ENCODE assay signal across 31 cellular contexts in genomic region chr5:108762660-108763059, GRCh38. TPM values are rescaled to one million over a fixed set of nuclear protein-coding genes. Genes with fewer than 3 reads are reported as not detected.
DNase-seq lines count a peak whose midpoint lies in the region; ATAC-seq, FAIRE-seq and TF ChIP-seq lines count a peak whose summit lies in the region.
"Had no signal": no experiment of that assay in that cellular context is flagged by ENCODE, and none has a peak within 500 bp of the region (broad histone marks: within the 10 kb centered on the region; RNA-seq: fewer than 3 reads in every experiment).

No MANE protein-coding gene starts in this region.

- peak overlapping the region; percentile 29; the same call in 1 of the 2 replicates for H3K4me2 ChIP-seq in K562 (ENCODE audit: insufficient read depth, low read length)

- CTCF ChIA-PET in K562 (lab: Yijun Ruan, JAX; ENCODE audit: low intra/inter-chr PET ratio), result no interaction called here

- BruUV-seq in K562 (replicated peaks; lab: Mats Ljungman, UMichigan), result no TSS peak

- H3K9me3 Mint-ChIP-seq in activated T-cell treated with anti-CD3 and anti-CD28 coated beads, Interleukin-2, amount 50 U/mL, for 72 hours, result peaks cover 0 to 3% of the 10 kb centered on the region in 2 donors
- H3K9me3 Mint-ChIP-seq in memory B cell, result peaks cover 2% of the 10 kb centered on the region
- H3K9me3 Mint-ChIP-seq: effector memory CD8-positive, alpha-beta T cell had no signal

- in situ Hi-C loops in K562 (cut with MboI), result no loop called here

- peak overlapping the region; percentile 12 for H3K27ac Mint-ChIP-seq in activated T-cell treated with anti-CD3 and anti-CD28 coated beads, Interleukin-2, amount 50 U/mL, for 72 hours
- H3K27ac Mint-ChIP-seq in memory B cell, result peak overlapping the region; percentile 32
- H3K27ac Mint-ChIP-seq: B cell; CD8-positive, alpha-beta T cell; effector memory CD8-positive, alpha-beta T cell had no signal

- no peaks in the 10 kb centered on the region for H3K9me3 ChIP-seq in K562 (replicated peaks; ENCODE audit: control insufficient read depth, insufficient read depth, low read depth, low read length)
- peaks cover 0 to 9% (median 2%) of the 10 kb centered on the region in 12 donors for H3K9me3 ChIP-seq in heart left ventricle
- H3K9me3 ChIP-seq: colonic mucosa, HAP-1, prostate gland, thoracic aorta, uterus had no signal

- DNase-seq in activated T-cell treated with anti-CD3 and anti-CD28 coated beads, Interleukin-2, amount 50 U/mL, for 72 hours, result no peak
- no peak for DNase-seq in activated T-cell treated with anti-CD3 and anti-CD28 coated beads, Interleukin-2, amount 50 U/mL, for 1 hour
- DNase-seq in K562 (ENCODE audit: extremely low read depth in 1 of 4, low spot score in 3 of 4) (peak in 1 of 4 experiments; percentile 30), memory B cell (ENCODE audit: low spot score in 2 of 2) (no peak), NCI-H69 (lab: John Stamatoyannopoulos, UW) (no peak), heart left ventricle (no peak)
- no peak for DNase-seq in activated naive CD4-positive, alpha-beta T cell treated with Interleukin-2 at 50 U/mL for 16 hours
- DNase-seq: activated naive CD4-positive, alpha-beta T cell treated with anti-CD3 and anti-CD28 coated beads, Interleukin-2, amount 50 U/mL, for 16 hours; amygdala; CD8-positive, alpha-beta T cell; colonic mucosa; DMS 273 treated with DMSO at 0.1 percent for 48 hours; effector memory CD8-positive, alpha-beta T cell; EL; head of caudate nucleus; MG63; NCI-H1417 treated with DMSO at 0.1 percent for 48 hours; NCI-H2081 treated with DMSO at 0.1 percent for 48 hours; NCI-H345; stimulated activated naive CD8-positive, alpha-beta T cell treated with anti-CD3 and anti-CD28 coated beads, Interleukin-15, Interleukin-2, amounts not matched to agents 100 U/mL and 50 U/mL, for 24 hours; T-helper 9 cell; uterus had no signal

- TF ChIP-seq CTCF in K562 (IDR thresholded peaks at IDR 0.05 in 2 of 3, conservative IDR thresholded peaks at IDR 0.05 in 1 of 3; ENCODE audit: insufficient read depth in 2 of 3, low read depth in 1 of 3, low read length in 3 of 3) (no peak), heart left ventricle (IDR thresholded peaks at IDR 0.05) (no peak)

- POLR2A ChIA-PET in K562 (lab: Yijun Ruan, JAX), result interaction anchor here (1.2 to 1.7 kb wide), 2 partner anchors 10 to 14 kb away, joined by 4 to 8 read pairs; partner anchors contain the start of gene FER

- intact Hi-C loops in K562 (cut with micrococcal nuclease), result no loop called here
- intact Hi-C loops in heart left ventricle (cut with DNase I), result no loop called here

- H3K9ac ChIP-seq in K562 (ENCODE audit: insufficient read depth in 1 of 2, low read depth in 2 of 2, low read length in 2 of 2), result peak overlapping the region in 1 of 2 experiments; percentile 42; a peak in 2 of 4 replicates

- H3K36me3 ChIP-seq in K562 (ENCODE audit: control insufficient read depth, insufficient read depth, low read length) (no peaks in the 10 kb centered on the region), heart left ventricle (peaks cover 0 to 9% (median 0%) of the 10 kb centered on the region in 9 donors)
- H3K36me3 ChIP-seq: breast epithelium, colonic mucosa, HAP-1, prostate gland, thoracic aorta, uterus had no signal

- H2AFZ ChIP-seq in K562 (ENCODE audit: low read depth, low read length), result peak overlapping the region; percentile 89

- peaks cover 2% of the 10 kb centered on the region in 2 donors for H3K36me3 Mint-ChIP-seq in activated T-cell treated with anti-CD3 and anti-CD28 coated beads, Interleukin-2, amount 50 U/mL, for 72 hours (ENCODE audit: insufficient read depth in 2 of 2)
- peaks cover 7% of the 10 kb centered on the region for H3K36me3 Mint-ChIP-seq in memory B cell
- H3K36me3 Mint-ChIP-seq: CD8-positive, alpha-beta T cell had no signal

- H3K27me3 Mint-ChIP-seq in activated T-cell treated with anti-CD3 and anti-CD28 coated beads, Interleukin-2, amount 50 U/mL, for 72 hours (ENCODE audit: low read depth), result no peaks in the 10 kb centered on the region
- H3K27me3 Mint-ChIP-seq in memory B cell, result no peaks in the 10 kb centered on the region
- H3K27me3 Mint-ChIP-seq: B cell; effector memory CD8-positive, alpha-beta T cell had no signal

- TF ChIP-seq EP300 in K562 (IDR thresholded peaks at IDR 0.05; ENCODE audit: low read length), result no peak

- no peak overlapping the region for H3K4me3 Mint-ChIP-seq in activated T-cell treated with anti-CD3 and anti-CD28 coated beads, Interleukin-2, amount 50 U/mL, for 72 hours
- no peak overlapping the region for H3K4me3 Mint-ChIP-seq in memory B cell
- H3K4me3 Mint-ChIP-seq: B cell; CD8-positive, alpha-beta T cell; effector memory CD8-positive, alpha-beta T cell had no signal

- H3K9me1 ChIP-seq in K562 (ENCODE audit: control insufficient read depth, insufficient read depth, low read length), result no peaks in the 10 kb centered on the region

- peak; percentile 19 for FAIRE-seq in K562 (lab: Jason Lieb, UNC)
- FAIRE-seq: A204.1 had no signal

- H3K4me3 ChIP-seq in K562 (no peak overlapping the region), heart left ventricle (no peak overlapping the region)
- H3K4me3 ChIP-seq: breast epithelium, colonic mucosa, HAP-1, lung, MG63, prostate gland, thoracic aorta, uterus had no signal

- TF ChIP-seq POLR2A in K562 (conservative IDR thresholded peaks at IDR 0.05) (no peak), heart left ventricle (IDR thresholded peaks at IDR 0.05) (no peak)

- no peaks in the 10 kb centered on the region for H4K20me1 ChIP-seq in K562 (replicated peaks; ENCODE audit: control insufficient read depth, insufficient read depth, low read length)

- no peak for ATAC-seq in activated T-cell treated with anti-CD3 and anti-CD28 coated beads, Interleukin-2, amount 50 U/mL, for 72 hours (replicated peaks in 1 of 2)
- ATAC-seq in K562 (peak; percentile 50; the same call in 2 of the 3 replicates), memory B cell (ENCODE audit: low read depth) (no peak), heart left ventricle (no peak), GM19452 (IDR thresholded peaks at IDR 0.05; ENCODE audit: unreplicated experiment) (no peak)
- ATAC-seq: CD8-positive, alpha-beta T cell; effector memory CD8-positive, alpha-beta T cell; stimulated activated naive CD8-positive, alpha-beta T cell treated with anti-CD3 and anti-CD28 coated beads, Interleukin-15, Interleukin-2, amounts not matched to agents 100 U/mL and 50 U/mL, for 24 hours had no signal

- H3K27ac ChIP-seq in K562 (ENCODE audit: extremely low read depth, low read depth, low read length) (peak overlapping the region; percentile 63; the same call in 1 of the 3 replicates), heart left ventricle (no peak overlapping the region)
- H3K27ac ChIP-seq: breast epithelium, colonic mucosa, prostate gland, thoracic aorta, uterus, VCaP had no signal

- no peaks in the 10 kb centered on the region for H3K27me3 ChIP-seq in K562 (ENCODE audit: control insufficient read depth in 2 of 2, insufficient read depth in 2 of 2, low read length in 2 of 2)
- no peaks in the 10 kb centered on the region for H3K27me3 ChIP-seq in heart left ventricle
- H3K27me3 ChIP-seq: breast epithelium, colonic mucosa, MG63, uterus had no signal

- H3K79me2 ChIP-seq in K562 (ENCODE audit: control insufficient read depth, insufficient read depth, low read length), result no peaks in the 10 kb centered on the region

- no peak for TF ChIP-seq RAD21 in K562 (CRISPR knock-in tag; conservative IDR thresholded peaks at IDR 0.05 in 1 of 2, IDR thresholded peaks at IDR 0.05 in 1 of 2)

- 0% methylated on average over 3 of the region's 3 CpGs for WGBS in K562 (ENCODE audit: insufficient coverage, low coverage, missing lambda C conversion rate)
- WGBS in heart left ventricle, 4 donors, result 51 to 68% (median 61%) methylated on average over 3 of the region's 3 CpGs

- peaks cover 21% of the 10 kb centered on the region for H3K4me1 Mint-ChIP-seq in activated T-cell treated with anti-CD3 and anti-CD28 coated beads, Interleukin-2, amount 50 U/mL, for 72 hours (ENCODE audit: low read depth)
- peaks cover 16% of the 10 kb centered on the region for H3K4me1 Mint-ChIP-seq in memory B cell

- H3K4me1 ChIP-seq in K562 (replicated peaks in 1 of 2; ENCODE audit: control insufficient read depth in 2 of 2, insufficient read depth in 2 of 2, low read length in 2 of 2), result peaks cover 4 to 13% of the 10 kb centered on the region in 2 experiments; a peak in 3 of 5 replicates
- H3K4me1 ChIP-seq in heart left ventricle, result peaks cover 0 to 18% (median 0%) of the 10 kb centered on the region in 12 donors
- H3K4me1 ChIP-seq: breast epithelium, colonic mucosa, prostate gland, uterus had no signal

TF ChIP-seq in K562, 482 proteins besides CTCF, POLR2A, EP300 and RAD21 (continues in another document):
- TF ChIP-seq SMARCA5 (IDR thresholded peaks at IDR 0.05) (no peak), RFX5 (IDR thresholded peaks at IDR 0.05; ENCODE audit: low read depth, low read length) (no peak), CBFA2T3 (IDR thresholded peaks at IDR 0.05) (no peak), TOE1 (IDR thresholded peaks at IDR 0.05; ENCODE audit: borderline replicate concordance) (0 out of 2 replicates have a peak, but pooled peaks have one; percentile 39), TOE1 (CRISPR knock-in tag; IDR thresholded peaks at IDR 0.05; ENCODE audit: borderline replicate concordance, low read depth) (no peak)

RNA-seq across cellular contexts. Expression of gene FER, which starts 15.0 kb away (rescaled TPM):
- 10 to 100 TPM; 12.8 to 15.5 TPM for total RNA-seq in activated T-cell treated with anti-CD3 and anti-CD28 coated beads, Interleukin-2, amount 50 U/mL, for 72 hours
- 11.5 and 57.2 TPM in 2 replicates for total RNA-seq in K562 (2011; cell fraction: chromatin; rRNA removed; ENCODE audit: low replicate concordance)
- total RNA-seq in K562 (2011; cell fraction: nucleolus; rRNA removed), result 3.0 and 4.7 TPM in 2 replicates
- 9.2 and 12.5 TPM in 2 replicates for total RNA-seq in K562 (2011; cell fraction: nucleoplasm; rRNA removed)
- total RNA-seq in K562 (2014; rRNA removed) (6.7 and 9.7 TPM in 2 replicates), K562 (2014; rRNA removed; fragmentation: Illumina TruSeq; extraction: Trizol) (18.2 and 22.5 TPM in 2 replicates), K562 (2015; rRNA removed; fragmentation: Illumina TruSeq; extraction: Trizol) (13.8 and 16.8 TPM in 2 replicates), K562 (2021) (14.3 and 16.7 TPM in 2 replicates), heart left ventricle (10 to 100 TPM; 10.2 to 25.7 (median 14.5) TPM)
- polyA plus RNA-seq in K562 (2011; rRNA removed) (6.4 and 8.5 TPM in 2 replicates), K562 (2014; fragmentation: Illumina TruSeq; extraction: Trizol) (6.9 and 8.9 TPM in 2 replicates), K562 (2014; fragmentation: Nextera tagmentation; extraction: Ambion mirVana) (10 to 100 TPM in 1 of 2 experiments, 1 to 10 TPM in 1; 8.8 to 10.3 TPM), K562 (2014; rRNA removed) (7.4 and 10.5 TPM in 2 replicates), heart left ventricle (1 to 10 TPM; 1.4 to 3.0 TPM)
- polyA plus RNA-seq in K562 (2011; cell fraction: cytosol; rRNA removed), result 0.64 and 1.4 TPM in 2 replicates
- polyA plus RNA-seq in K562 (2011; cell fraction: nucleus; rRNA removed), result 3.3 and 5.0 TPM in 2 replicates
- 7.3 and 8.2 TPM in 2 replicates for polyA plus RNA-seq in K562 (2012)
- polyA minus RNA-seq in K562 (2011; rRNA and poly(A)+ RNA removed), result 36.9 and 51.5 TPM in 2 replicates
- 4.3 and 6.3 TPM in 2 replicates for polyA minus RNA-seq in K562 (2011; cell fraction: cytosol; rRNA and poly(A)+ RNA removed)
- polyA minus RNA-seq in K562 (2011; cell fraction: nucleus; rRNA and poly(A)+ RNA removed), result 12.7 and 35.9 TPM in 2 replicates
